In the genomic region with DNA sequence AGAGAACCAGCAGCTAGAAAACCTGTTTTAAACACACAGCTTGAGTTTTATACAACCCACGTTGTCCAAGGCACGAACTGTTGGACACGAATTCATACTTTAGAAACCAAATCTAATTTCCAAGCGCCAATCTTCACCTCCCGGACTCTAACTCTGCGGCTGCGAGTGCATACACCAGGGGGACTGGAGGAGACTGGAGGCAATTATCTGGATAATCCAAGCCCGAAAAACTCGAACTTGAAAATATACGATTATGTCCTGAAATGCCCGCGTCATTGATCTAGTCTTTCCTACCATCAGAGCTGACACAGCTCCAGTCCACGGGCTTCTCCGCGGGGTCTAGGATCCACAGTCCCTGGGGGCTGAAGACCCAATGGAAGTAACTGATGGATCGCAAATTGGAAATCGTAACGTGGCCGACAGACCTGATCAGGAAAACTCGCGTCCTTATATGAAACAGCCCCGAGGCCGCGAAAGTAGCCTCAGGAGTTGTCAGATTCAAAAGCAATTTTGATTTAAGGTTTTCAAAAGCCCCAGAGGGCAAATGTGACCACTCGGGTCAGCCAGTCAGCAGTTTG, we compare ENCODE assay signal across 8 cellular contexts. TPM values are rescaled to one million over a fixed set of nuclear protein-coding genes. Genes with fewer than 3 reads are reported as not detected.
DNase-seq lines count a peak whose midpoint lies in the region; ATAC-seq and TF ChIP-seq lines count a peak whose summit lies in the region.

No MANE protein-coding gene starts in this region.

- H3K27ac ChIP-seq in CD8-positive, alpha-beta T cell (ENCODE audit: low read depth, low read length), result peak overlapping the region; percentile 7
- H3K27ac ChIP-seq in HUES6 (ENCODE audit: low read depth, low read length) (peak overlapping the region; percentile 59; the same call in 1 of the 2 replicates), prostate gland (peak overlapping the region; percentile 73 to 82)

- CTCF ChIA-PET in CD8-positive, alpha-beta T cell (lab: Charles Lee), result interaction anchor here (1.2 to 2.7 kb wide), 5 partner anchors 32 to 451 kb away, joined by 3 to 12 read pairs (median 4); partner anchors contain the start of gene NCOA7

- no peak for TF ChIP-seq POLR2A in prostate gland (IDR thresholded peaks at IDR 0.05)

- H3K27me3 Mint-ChIP-seq in CD8-positive, alpha-beta T cell (ENCODE audit: low read depth), result peaks cover 56% of the 10 kb centered on the region

- H3K27me3 ChIP-seq in CD8-positive, alpha-beta T cell (ENCODE audit: insufficient read depth, low read length), result peaks cover 14% of the 10 kb centered on the region
- H3K27me3 ChIP-seq in HUES6 (ENCODE audit: control insufficient read depth, insufficient read depth, low read length), result peaks cover 27% of the 10 kb centered on the region
- H3K27me3 ChIP-seq in prostate gland (replicated peaks; ENCODE audit: insufficient read depth), result no peaks in the 10 kb centered on the region

- POLR2A ChIA-PET in CD8-positive, alpha-beta T cell (lab: Charles Lee), result interaction anchor here (0.6 to 3.1 kb wide), 5 partner anchors 9 to 208 kb away, joined by 3 to 12 read pairs (median 7); partner anchors contain the start of genes HINT3 and NCOA7

- intact Hi-C loops in CD8-positive, alpha-beta T cell (cut with DNase I, micrococcal nuclease), result no loop called here
- intact Hi-C loops in prostate gland (cut with DNase I), result no loop called here

- no peak for DNase-seq in CD8-positive, alpha-beta T cell
- DNase-seq in activated CD4-positive, alpha-beta T cell treated with anti-CD3 and anti-CD28 coated beads, Interleukin-2, amount 50 U/mL, for 48 hours, result peak; percentile 12 to 17
- peak; percentile 20 for DNase-seq in fibroblast of mammary gland (ENCODE audit: low read depth)
- peak; percentile 7 for DNase-seq in prostate gland (ENCODE audit: low spot score)
- DNase-seq in UCSD-AML1 (lab: John Stamatoyannopoulos, UW; ENCODE audit: unreplicated experiment), result no peak
- DNase-seq in NCI-H2081 treated with DMSO at 0.1 percent for 48 hours (lab: John Stamatoyannopoulos, UW), result no peak

- ATAC-seq in CD8-positive, alpha-beta T cell, result no peak
- no peak for ATAC-seq in HG03280 (IDR thresholded peaks at IDR 0.05; ENCODE audit: unreplicated experiment)

- H3K4me3 Mint-ChIP-seq in CD8-positive, alpha-beta T cell, result peak overlapping the region; percentile 88

- peaks cover 30% of the 10 kb centered on the region for H3K4me1 ChIP-seq in CD8-positive, alpha-beta T cell (ENCODE audit: insufficient read depth, low read length)
- H3K4me1 ChIP-seq in HUES6 (ENCODE audit: control insufficient read depth, insufficient read depth, low read length), result peaks cover 46% of the 10 kb centered on the region
- H3K4me1 ChIP-seq in prostate gland (replicated peaks), result peaks cover 4% of the 10 kb centered on the region

- no peak for TF ChIP-seq CTCF in CD8-positive, alpha-beta T cell (IDR thresholded peaks at IDR 0.05)
- TF ChIP-seq CTCF in fibroblast of mammary gland (conservative IDR thresholded peaks at IDR 0.05; ENCODE audit: control insufficient read depth, insufficient read depth, low read depth, low read length), result peak; percentile 9
- TF ChIP-seq CTCF in prostate gland (IDR thresholded peaks at IDR 0.05), result no peak

- H3K4me3 ChIP-seq in CD8-positive, alpha-beta T cell (ENCODE audit: low read depth, low read length), result peak overlapping the region; percentile 80
- H3K4me3 ChIP-seq in HUES6 (ENCODE audit: low read depth, low read length) (peak overlapping the region; percentile 67), fibroblast of mammary gland (ENCODE audit: control insufficient read depth, low read depth, low read length) (peak overlapping the region; percentile 48), prostate gland (peak overlapping the region; percentile 60 to 63)

- WGBS in prostate gland, result 2% methylated on average over 25 of the region's 25 CpGs

- peak overlapping the region; percentile 72 for H3K27ac Mint-ChIP-seq in CD8-positive, alpha-beta T cell

- no peaks in the 10 kb centered on the region for H3K9me3 Mint-ChIP-seq in CD8-positive, alpha-beta T cell

- H3K4me1 Mint-ChIP-seq in CD8-positive, alpha-beta T cell (ENCODE audit: low read depth), result peaks cover 38% of the 10 kb centered on the region

- H3K9me3 ChIP-seq in CD8-positive, alpha-beta T cell (ENCODE audit: low read length), result no peaks in the 10 kb centered on the region
- H3K9me3 ChIP-seq in HUES6 (ENCODE audit: control insufficient read depth, insufficient read depth, low read depth, low read length), result no peaks in the 10 kb centered on the region
- no peaks in the 10 kb centered on the region for H3K9me3 ChIP-seq in prostate gland

- no peaks in the 10 kb centered on the region for H3K36me3 ChIP-seq in CD8-positive, alpha-beta T cell (ENCODE audit: insufficient read depth, low read length)
- no peaks in the 10 kb centered on the region for H3K36me3 ChIP-seq in HUES6 (ENCODE audit: control insufficient read depth, insufficient read depth, low read length)
- no peaks in the 10 kb centered on the region for H3K36me3 ChIP-seq in prostate gland

- H3K36me3 Mint-ChIP-seq in CD8-positive, alpha-beta T cell, result peaks cover 4% of the 10 kb centered on the region

- peak overlapping the region; percentile 87 for H3K9ac ChIP-seq in HUES6 (ENCODE audit: low read length)

RNA-seq across cellular contexts. Expression of gene HEY2, which starts 0.8 kb away (rescaled TPM):
- total RNA-seq in CD8-positive, alpha-beta T cell, result under 1 TPM; 0.11 to 0.33 TPM
- 1 to 10 TPM; 1.0 to 5.3 TPM for total RNA-seq in prostate gland

RNA-seq across cellular contexts. Expression of gene NCOA7, which starts 42.1 kb away (rescaled TPM):
- total RNA-seq in CD8-positive, alpha-beta T cell, result 10 to 100 TPM; 27.2 to 28.6 TPM
- total RNA-seq in prostate gland, result 10 to 100 TPM; 15.5 to 15.6 TPM

Comparison
In these comparisons a context has a peak if more than half of its experiments do, and no peak if none do; other contexts are left out.
1. DNase-seq: peak in activated CD4-positive, alpha-beta T cell treated with anti-CD3 and anti-CD28 coated beads, Interleukin-2, amount 50 U/mL, for 48 hours (2 of 2), fibroblast of mammary gland (single experiment) and prostate gland (single experiment); none in CD8-positive, alpha-beta T cell (0 of 7), UCSD-AML1 (single experiment) and NCI-H2081 treated with DMSO at 0.1 percent for 48 hours (single experiment).
2. H3K27ac ChIP-seq: peak in every context shown above with its lines; median percentile 78 in prostate gland; 59 in HUES6; 7 in CD8-positive, alpha-beta T cell.
3. Peak in every context shown above with its lines, with median percentiles within 50 percentile points of each other: H3K4me3 ChIP-seq.